In the genomic region with DNA sequence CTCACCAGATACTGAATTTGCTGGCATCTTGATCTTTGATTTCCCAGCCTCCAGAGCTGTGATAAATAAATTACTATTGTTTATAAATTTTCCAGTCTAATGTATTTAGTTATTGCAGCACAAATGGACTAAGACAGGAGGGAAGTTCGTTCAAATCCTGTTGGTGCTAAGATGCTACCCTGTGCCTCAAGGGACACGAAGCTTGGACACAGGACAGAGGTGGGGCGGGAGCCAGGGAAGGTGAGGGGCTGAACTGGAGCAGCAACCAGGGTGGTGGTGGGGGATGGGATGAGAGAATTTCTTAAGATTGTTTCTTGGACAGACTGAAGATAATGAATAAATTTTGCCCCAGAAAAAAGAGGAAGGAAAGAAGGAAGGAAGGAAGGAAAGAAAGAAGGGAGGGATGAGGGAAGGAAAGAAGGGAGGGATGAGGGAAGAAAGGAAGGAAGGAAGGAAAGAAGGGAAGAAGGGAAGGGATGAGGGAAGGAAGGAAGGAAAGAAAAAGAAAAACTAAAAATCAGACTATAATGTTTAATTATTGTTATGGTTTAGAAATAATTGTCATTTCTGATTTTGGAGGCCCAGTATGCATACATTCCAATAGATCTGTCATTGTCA, we compare ENCODE assay signal across 23 cellular contexts.
"Had no signal": no experiment of that assay in that cellular context is flagged by ENCODE, and none has a peak within 500 bp of the region (broad histone marks: within the 10 kb centered on the region; RNA-seq: fewer than 3 reads in every experiment).

No MANE protein-coding gene starts in this region.

- H3K4me1 ChIP-seq: foreskin keratinocyte, neural progenitor cell, pancreas, testis, tibial nerve had no signal

- H3K4me1 Mint-ChIP-seq: immature natural killer cell; neural progenitor cell; stimulated activated naive B cell treated with anti-CD40 and anti-IgM and Interleukin-4, amounts not matched to agents 10 μg/mL and 1 μg/mL and 100 μg/mL, for 72 hours; stimulated activated naive CD8-positive, alpha-beta T cell treated with anti-CD3 and anti-CD28 coated beads, Interleukin-15, amount 100 ng/mL, for 72 hours had no signal

- H3K36me3 ChIP-seq: neural progenitor cell, pancreas, tibial nerve had no signal

- H3K27me3 ChIP-seq: foreskin keratinocyte, neural progenitor cell, pancreas, testis, tibial nerve had no signal

- FAIRE-seq: colon, kidney, pancreas had no signal

- H3K4me2 ChIP-seq: neural progenitor cell had no signal

- H2AFZ ChIP-seq: neural progenitor cell had no signal

- H3K9me3 ChIP-seq: mucosa of descending colon, pancreas, testis had no signal

- H3K4me3 ChIP-seq: lung, mucosa of descending colon, neural progenitor cell, pancreas, skin epidermis, testis, tibial nerve had no signal

- H3K27ac ChIP-seq: foreskin keratinocyte, neural progenitor cell, pancreas, skin epidermis, testis, tibial nerve had no signal

- ATAC-seq: foreskin keratinocyte; left cardiac atrium; left ventricle myocardium superior; mucosa of descending colon; naive thymus-derived CD8-positive, alpha-beta T cell; pancreas; sciatic nerve; stimulated activated naive B cell treated with anti-CD40 and anti-IgM and Interleukin-4, amounts not matched to agents 10 μg/mL and 1 μg/mL and 100 μg/mL, for 72 hours; stimulated activated naive CD8-positive, alpha-beta T cell treated with anti-CD3 and anti-CD28 coated beads, Interleukin-15, amount 100 ng/mL, for 72 hours had no signal

- H3K4me3 Mint-ChIP-seq: immature natural killer cell; naive thymus-derived CD8-positive, alpha-beta T cell; neural progenitor cell; stimulated activated naive B cell treated with anti-CD40 and anti-IgM and Interleukin-4, amounts not matched to agents 10 μg/mL and 1 μg/mL and 100 μg/mL, for 72 hours; stimulated activated naive CD8-positive, alpha-beta T cell treated with anti-CD3 and anti-CD28 coated beads, Interleukin-15, amount 100 ng/mL, for 72 hours had no signal

- H3K9ac ChIP-seq: neural progenitor cell had no signal

- DNase-seq: cerebellar nuclear complex; dermis blood vessel endothelial cell; foreskin keratinocyte; immature natural killer cell; kidney; left cardiac atrium; left ventricle myocardium superior; mucosa of descending colon; naive thymus-derived CD8-positive, alpha-beta T cell; nucleus accumbens; pancreas; stimulated activated CD4-positive, alpha-beta T cell treated with anti-CD3 and anti-CD28 coated beads, Interleukin-2, amount 100 ng/mL, for 24 hours; stimulated activated CD4-positive, alpha-beta T cell treated with anti-CD3 and anti-CD28 coated beads, Interleukin-4, amount 100 ng/mL, for 4 hours; stimulated activated naive B cell treated with anti-CD40 and anti-IgM and Interleukin-4, amounts not matched to agents 10 μg/mL and 1 μg/mL and 100 μg/mL, for 72 hours; stimulated activated naive CD8-positive, alpha-beta T cell treated with anti-CD3 and anti-CD28 coated beads, Interleukin-15, amount 100 ng/mL, for 72 hours; testis had no signal

- H3K27ac Mint-ChIP-seq: immature natural killer cell; naive thymus-derived CD8-positive, alpha-beta T cell; neural progenitor cell; progenitor cell of endocrine pancreas; stimulated activated naive B cell treated with anti-CD40 and anti-IgM and Interleukin-4, amounts not matched to agents 10 μg/mL and 1 μg/mL and 100 μg/mL, for 72 hours had no signal
